Comparison of ENCODE assay signal across 7 cellular contexts in genomic region chr12:6866163-6866919, GRCh38. TPM values are rescaled to one million over a fixed set of nuclear protein-coding genes. Genes with fewer than 3 reads are reported as not detected.
DNase-seq lines count a peak whose midpoint lies in the region; ATAC-seq and TF ChIP-seq lines count a peak whose summit lies in the region.

No MANE protein-coding gene starts in this region.

- peaks cover 57% of the 10 kb centered on the region for H3K36me3 ChIP-seq in iPS-18a (ENCODE audit: control insufficient read depth, low read depth, low read length)

- peak overlapping the region; percentile 89 for H3K4me3 Mint-ChIP-seq in activated B cell treated with CpG ODN at 0.5 μM for 24 hours
- peak overlapping the region; percentile 91 for H3K4me3 Mint-ChIP-seq in stimulated activated effector memory CD8-positive, alpha-beta T cell treated with anti-CD3 and anti-CD28 coated beads, Interleukin-12 subunit alpha, Interleukin-12 subunit beta, amount 100 ng/mL, for 72 hours

- H3K9me3 ChIP-seq in iPS-18a (ENCODE audit: control insufficient read depth, low read depth, low read length), result no peaks in the 10 kb centered on the region

- H3K27me3 Mint-ChIP-seq in activated B cell treated with CpG ODN at 0.5 μM for 24 hours, result no peaks in the 10 kb centered on the region

- H3K4me3 ChIP-seq in HL-60 (replicated peaks; ENCODE audit: insufficient read depth, low read length) (peak overlapping the region; percentile 93), iPS-18a (ENCODE audit: low read length) (peak overlapping the region; percentile 73)

- peaks cover 18% of the 10 kb centered on the region for H3K4me1 ChIP-seq in iPS-18a (ENCODE audit: control insufficient read depth, low read depth, low read length)

- H3K9me3 Mint-ChIP-seq in activated B cell treated with CpG ODN at 0.5 μM for 24 hours, result no peaks in the 10 kb centered on the region
- no peaks in the 10 kb centered on the region for H3K9me3 Mint-ChIP-seq in stimulated activated effector memory CD8-positive, alpha-beta T cell treated with anti-CD3 and anti-CD28 coated beads, Interleukin-12 subunit alpha, Interleukin-12 subunit beta, amount 100 ng/mL, for 72 hours

- peak overlapping the region; percentile 92 for H3K27ac ChIP-seq in HL-60 (replicated peaks)
- peak overlapping the region; percentile 24 for H3K27ac ChIP-seq in iPS-18a (ENCODE audit: low read length)

- peaks cover 40% of the 10 kb centered on the region for H3K4me1 Mint-ChIP-seq in activated B cell treated with CpG ODN at 0.5 μM for 24 hours
- peaks cover 38% of the 10 kb centered on the region for H3K4me1 Mint-ChIP-seq in stimulated activated effector memory CD8-positive, alpha-beta T cell treated with anti-CD3 and anti-CD28 coated beads, Interleukin-12 subunit alpha, Interleukin-12 subunit beta, amount 100 ng/mL, for 72 hours

- peak overlapping the region; percentile 58 for H3K9ac ChIP-seq in iPS-18a (ENCODE audit: low read length)

- no peak for TF ChIP-seq CTCF in HL-60 (IDR thresholded peaks at IDR 0.05; ENCODE audit: insufficient read depth, low read length)
- TF ChIP-seq CTCF in activated B cell treated with CpG ODN at 0.5 μM for 24 hours (IDR thresholded peaks at IDR 0.05), result no peak

- ATAC-seq in activated B cell treated with CpG ODN at 0.5 μM for 24 hours (ENCODE audit: low read depth), result no peak
- ATAC-seq in stimulated activated effector memory CD8-positive, alpha-beta T cell treated with anti-CD3 and anti-CD28 coated beads, Interleukin-12 subunit alpha, Interleukin-12 subunit beta, amount 100 ng/mL, for 72 hours, result no peak

- DNase-seq in HL-60 (ENCODE audit: low read depth in 1 of 2, low spot score in 1 of 2) (no peak), activated B cell treated with CpG ODN at 0.5 μM for 24 hours (no peak), NCI-H2196 (lab: John Stamatoyannopoulos, UW; ENCODE audit: unreplicated experiment) (no peak), ureter (ENCODE audit: low spot score) (no peak), GOT3 (lab: John Stamatoyannopoulos, UW) (no peak)
- DNase-seq in stimulated activated effector memory CD8-positive, alpha-beta T cell treated with anti-CD3 and anti-CD28 coated beads, Interleukin-12 subunit alpha, Interleukin-12 subunit beta, amount 100 ng/mL, for 72 hours (ENCODE audit: low spot score in 2 of 2), result no peak

- intact Hi-C loops in activated B cell treated with CpG ODN at 0.5 μM for 24 hours (cut with micrococcal nuclease), result loop anchor here (2.0 kb wide), 1 partner anchor 772 kb away; no protein-coding TSS in a partner anchor

- peaks cover 67% of the 10 kb centered on the region for H3K36me3 Mint-ChIP-seq in activated B cell treated with CpG ODN at 0.5 μM for 24 hours (ENCODE audit: low read depth)
- peaks cover 100% of the 10 kb centered on the region for H3K36me3 Mint-ChIP-seq in stimulated activated effector memory CD8-positive, alpha-beta T cell treated with anti-CD3 and anti-CD28 coated beads, Interleukin-12 subunit alpha, Interleukin-12 subunit beta, amount 100 ng/mL, for 72 hours

- H3K27me3 ChIP-seq in HL-60 (ENCODE audit: insufficient read depth, poor library complexity, severe bottlenecking), result no peaks in the 10 kb centered on the region
- no peaks in the 10 kb centered on the region for H3K27me3 ChIP-seq in iPS-18a (ENCODE audit: control insufficient read depth, insufficient read depth, low read length)

- CTCF ChIA-PET in activated B cell treated with CpG ODN at 0.5 μM for 24 hours (lab: Charles Lee), result interaction anchor here (0.6 to 3.4 kb wide), 3 partner anchors 14 to 25 kb away, joined by 3 to 34 read pairs (median 6); partner anchors contain the start of genes CDCA3 and USP5

- POLR2A ChIA-PET in activated B cell treated with CpG ODN at 0.5 μM for 24 hours (lab: Charles Lee), result interaction anchor here (0.8 to 11.1 kb wide), 11 partner anchors 11 to 273 kb away, joined by 3 to 190 read pairs (median 5); partner anchors contain the start of genes C12orf57, CDCA3, COPS7A and MLF2

- peak overlapping the region; percentile 84 for H3K27ac Mint-ChIP-seq in activated B cell treated with CpG ODN at 0.5 μM for 24 hours
- peak overlapping the region; percentile 98 for H3K27ac Mint-ChIP-seq in stimulated activated effector memory CD8-positive, alpha-beta T cell treated with anti-CD3 and anti-CD28 coated beads, Interleukin-12 subunit alpha, Interleukin-12 subunit beta, amount 100 ng/mL, for 72 hours

RNA-seq across cellular contexts. Expression of gene TPI1, which starts 1.0 kb away (rescaled TPM):
- 306 and 318 TPM in 2 replicates for total RNA-seq in activated B cell treated with CpG ODN at 0.5 μM for 24 hours
- 418 TPM for total RNA-seq in ureter

RNA-seq across cellular contexts. Expression of gene SPSB2, which starts 6.8 kb away (rescaled TPM):
- total RNA-seq in activated B cell treated with CpG ODN at 0.5 μM for 24 hours (14.4 and 16.2 TPM in 2 replicates), ureter (9.9 TPM)

RNA-seq across cellular contexts. Expression of gene USP5, which starts 14.4 kb away (rescaled TPM):
- total RNA-seq in activated B cell treated with CpG ODN at 0.5 μM for 24 hours, result 108 and 110 TPM in 2 replicates
- total RNA-seq in ureter, result 106 TPM

RNA-seq across cellular contexts. Expression of gene CDCA3, which starts 15.3 kb away (rescaled TPM):
- total RNA-seq in activated B cell treated with CpG ODN at 0.5 μM for 24 hours (1.2 and 1.6 TPM in 2 replicates), ureter (1.4 TPM)

RNA-seq across cellular contexts. Expression of gene GNB3, which starts 25.6 kb away (rescaled TPM):
- total RNA-seq in activated B cell treated with CpG ODN at 0.5 μM for 24 hours (0.51 and 0.60 TPM in 2 replicates), ureter (4.5 TPM)
